Comparison of ENCODE assay signal across 24 cellular contexts in genomic region chr2:221323513-221323912, GRCh38.
"Had no signal": no experiment of that assay in that cellular context is flagged by ENCODE, and none has a peak within 500 bp of the region (broad histone marks: within the 10 kb centered on the region; RNA-seq: fewer than 3 reads in every experiment).

No MANE protein-coding gene starts in this region.

- H3K27me3 ChIP-seq: SJCRH30 had no signal

- FAIRE-seq: astrocyte had no signal

- H3K9me3 ChIP-seq: SJCRH30, SK-N-SH had no signal

- H3K4me1 ChIP-seq: SJCRH30 had no signal

- H3K9ac ChIP-seq: SK-N-SH had no signal

- H3K27ac ChIP-seq: SJCRH30, VCaP had no signal

- H3K4me2 ChIP-seq: SK-N-SH had no signal

- H3K4me3 ChIP-seq: SJCRH30 had no signal

- DNase-seq: activated CD4-positive, alpha-beta memory T cell treated with anti-CD3 and anti-CD28 coated beads for 36 hours; activated CD4-positive, alpha-beta T cell treated with anti-CD3 and anti-CD28 coated beads, Interleukin-2, amount 10 ng/mL, durations not matched to agents 7 days and 5 days; activated CD4-positive, CD25-positive, alpha-beta regulatory T cell; activated CD8-positive, alpha-beta memory T cell treated with anti-CD3 and anti-CD28 coated beads for 24 hours; activated gamma-delta T cell; activated naive CD4-positive, alpha-beta T cell treated with anti-CD3 and anti-CD28 coated beads for 36 hours; activated T-cell treated with anti-CD3 and anti-CD28 coated beads for 4 hours; activated T-cell treated with anti-CD3 and anti-CD28 coated beads, Interleukin-2, amount 50 U/mL, for 48 hours; amygdala; MM.1S; NCI-H1105; NCI-H1436; NCI-H1694 treated with DMSO at 0.1 percent for 48 hours; NCI-H2029 treated with DMSO at 0.1 percent for 48 hours; NCI-H446; NCI-H524; RPMI8226; SJCRH30; SK-N-SH; T-helper 1 cell had no signal

- ATAC-seq: activated T-helper 17 cell treated with anti-CD3 and anti-CD28 coated beads, Interleukin-2, amount 50 U/mL, for 72 hours; Right ventricle myocardium inferior had no signal

- H3K36me3 ChIP-seq: SJCRH30 had no signal
